Comparison of ENCODE assay signal across 19 cellular contexts in genomic region chr5:14339467-14339866, GRCh38.
DNase-seq lines count a peak whose midpoint lies in the region; TF ChIP-seq lines count a peak whose summit lies in the region.
"Had no signal": no experiment of that assay in that cellular context is flagged by ENCODE, and none has a peak within 500 bp of the region (broad histone marks: within the 10 kb centered on the region; RNA-seq: fewer than 3 reads in every experiment).

No MANE protein-coding gene starts in this region.

- H3K4me2 ChIP-seq in osteoblast (ENCODE audit: insufficient read depth, low read length): no peak overlapping the region

- peaks cover 52% of the 10 kb centered on the region for H3K36me3 Mint-ChIP-seq in HFFc6 (ENCODE audit: low read depth)
- peaks cover 76% of the 10 kb centered on the region for H3K36me3 Mint-ChIP-seq in brain

- no peaks in the 10 kb centered on the region for H3K9me3 ChIP-seq in osteoblast (ENCODE audit: low read depth, low read length)
- no peaks in the 10 kb centered on the region for H3K9me3 ChIP-seq in colonic mucosa
- H3K9me3 ChIP-seq: SJCRH30 had no signal

- H3K9me3 Mint-ChIP-seq in HFFc6 (peaks cover 4% of the 10 kb centered on the region; the same call in 1 of the 2 replicates), brain (no peaks in the 10 kb centered on the region)
- H3K9me3 Mint-ChIP-seq: CD14-positive monocyte, IgD-negative memory B cell had no signal

- peaks cover 67% of the 10 kb centered on the region for H4K20me1 ChIP-seq in osteoblast (ENCODE audit: insufficient read depth, low read length)

- H3K27ac ChIP-seq in osteoblast (ENCODE audit: low read depth, low read length): peak overlapping the region; percentile 36
- H3K27ac ChIP-seq in colonic mucosa: no peak overlapping the region
- H3K27ac ChIP-seq: SJCRH30 had no signal

- H3K79me2 ChIP-seq in osteoblast (ENCODE audit: insufficient read depth, low read length): peaks cover 96% of the 10 kb centered on the region

- peak overlapping the region; percentile 49 for H3K27ac Mint-ChIP-seq in HFFc6
- peak overlapping the region in 3 of 5 experiments; percentile 0 to 79 (median 52) for H3K27ac Mint-ChIP-seq in brain
- H3K27ac Mint-ChIP-seq: IgD-negative memory B cell had no signal

- H3K4me3 Mint-ChIP-seq in HFFc6 (0 out of 2 replicates have a peak overlapping the region, but pooled peaks have one; percentile 2), brain (no peak overlapping the region)
- H3K4me3 Mint-ChIP-seq: CD14-positive monocyte, IgD-negative memory B cell had no signal

- H3K27me3 Mint-ChIP-seq in HFFc6 (ENCODE audit: insufficient read depth) (peaks cover 22% of the 10 kb centered on the region), brain (no peaks in the 10 kb centered on the region)
- H3K27me3 Mint-ChIP-seq: IgD-negative memory B cell had no signal

- intact Hi-C loops in colonic mucosa (cut with DNase I): no loop called here

- peaks cover 74% of the 10 kb centered on the region for H3K4me1 Mint-ChIP-seq in HFFc6 (ENCODE audit: low read depth)
- H3K4me1 Mint-ChIP-seq in brain: peaks cover 44% of the 10 kb centered on the region

- no peak overlapping the region for H2AFZ ChIP-seq in osteoblast (ENCODE audit: low read length)

- no peak overlapping the region for H3K9ac ChIP-seq in colonic mucosa (ENCODE audit: low read depth in 2 of 2, low read length in 2 of 2)

- peaks cover 4% of the 10 kb centered on the region for H3K4me1 ChIP-seq in osteoblast (ENCODE audit: insufficient read depth, low read length)
- H3K4me1 ChIP-seq in colonic mucosa: peaks cover 7% of the 10 kb centered on the region
- H3K4me1 ChIP-seq: SJCRH30 had no signal

- H3K4me3 ChIP-seq in AG10803 (ENCODE audit: low read length) (no peak overlapping the region), osteoblast (ENCODE audit: insufficient read depth, low read length) (no peak overlapping the region), colonic mucosa (no peak overlapping the region)
- H3K4me3 ChIP-seq: SJCRH30 had no signal

- H3K27me3 ChIP-seq in osteoblast (ENCODE audit: insufficient read depth, low read length) (no peaks in the 10 kb centered on the region), colonic mucosa (no peaks in the 10 kb centered on the region)
- H3K27me3 ChIP-seq: SJCRH30 had no signal

- H3K36me3 ChIP-seq in osteoblast (ENCODE audit: insufficient read depth, low read length): peaks cover 92% of the 10 kb centered on the region
- H3K36me3 ChIP-seq in colonic mucosa: peaks cover 7% of the 10 kb centered on the region
- H3K36me3 ChIP-seq: SJCRH30 had no signal

- DNase-seq in AG10803 (ENCODE audit: low read depth): peak; percentile 22
- no peak for DNase-seq in HFFc6
- no peak for DNase-seq in osteoblast (ENCODE audit: insufficient read length, low spot score, missing footprints)
- no peak for DNase-seq in colonic mucosa
- DNase-seq in NCI-H82 treated with DMSO at 0.1 percent for 48 hours (lab: John Stamatoyannopoulos, UW; ENCODE audit: unreplicated experiment): no peak
- DNase-seq in NCI-H524 treated with DMSO at 0.1 percent for 48 hours (lab: John Stamatoyannopoulos, UW): no peak
- DNase-seq in stimulated activated CD4-positive, alpha-beta T cell treated with anti-CD3 and anti-CD28 coated beads, Interleukin-4, amount 100 ng/mL, for 4 hours: no peak
- DNase-seq: AML-193, DMS 273 treated with DMSO at 0.1 percent for 48 hours, H7, Kasumi-1, NCI-H1105, NCI-H187, NCI-H226, RPMI8226, SJCRH30 had no signal

- TF ChIP-seq CTCF in AG10803 (conservative IDR thresholded peaks at IDR 0.05; ENCODE audit: low read length) (no peak), HFFc6 (IDR thresholded peaks at IDR 0.05) (no peak), brain (conservative IDR thresholded peaks at IDR 0.05) (no peak), osteoblast (IDR thresholded peaks at IDR 0.05; ENCODE audit: extremely low read depth, low read depth, low read length) (no peak), colonic mucosa (IDR thresholded peaks at IDR 0.05) (no peak)
